In the genomic region with DNA sequence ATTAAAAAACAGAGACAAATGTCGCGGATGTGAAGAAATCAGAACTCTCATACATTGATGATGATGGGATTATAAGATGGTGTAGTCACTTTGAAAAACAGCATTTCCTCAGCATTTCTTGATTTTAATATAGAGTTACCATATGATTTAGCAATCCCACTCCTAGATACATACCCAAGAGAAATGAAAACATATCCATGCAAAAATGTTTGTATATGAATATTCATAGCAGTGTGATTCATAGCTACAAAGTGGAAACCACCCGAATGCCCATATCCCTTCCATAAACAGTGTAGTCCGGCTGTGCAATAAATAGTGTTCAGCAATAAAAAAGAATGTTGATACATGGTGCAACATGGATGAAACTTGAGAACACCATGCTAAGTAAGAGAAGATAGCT, we compare ENCODE assay signal across 22 cellular contexts.
"Had no signal": no experiment of that assay in that cellular context is flagged by ENCODE, and none has a peak within 500 bp of the region (broad histone marks: within the 10 kb centered on the region; RNA-seq: fewer than 3 reads in every experiment).

No MANE protein-coding gene starts in this region.

- H3K4me1 ChIP-seq: adrenal gland, esophagus muscularis mucosa, gastrocnemius medialis, left ventricle myocardium inferior, tibial nerve had no signal

- DNase-seq: activated CD4-positive, alpha-beta T cell treated with anti-CD3 and anti-CD28 coated beads, Interleukin-2, amount 10 ng/mL, durations not matched to agents 24 days and 14 days; activated CD4-positive, CD25-positive, alpha-beta regulatory T cell; activated CD8-positive, alpha-beta T cell treated with anti-CD3 and anti-CD28 coated beads, Interleukin-2, amount 10 ng/mL, durations not matched to agents 7 days and 5 days; activated naive CD4-positive, alpha-beta T cell treated with anti-CD3 and anti-CD28 coated beads, Interleukin-2, amount 10 ng/mL, durations not matched to agents 7 days and 5 days; activated T-cell treated with anti-CD3 and anti-CD28 coated beads, Interleukin-2, amount 50 U/mL, for 24 hours; adrenal gland; dermis blood vessel endothelial cell; effector memory CD4-positive, alpha-beta T cell; gastrocnemius medialis; head of caudate nucleus; kidney glomerular epithelial cell; left ventricle myocardium inferior; mammary epithelial cell; mucosa of descending colon; naive B cell; retina; stimulated activated CD4-positive, alpha-beta T cell treated with anti-CD3 and anti-CD28 coated beads, Interleukin-2, amount 100 ng/mL, for 24 hours; stimulated activated naive CD8-positive, alpha-beta T cell treated with anti-CD3 and anti-CD28 coated beads, Interleukin-15, Interleukin-2, amounts not matched to agents 100 U/mL and 50 U/mL, for 24 hours; T-helper 9 cell had no signal

- H3K4me3 Mint-ChIP-seq: activated CD4-positive, alpha-beta T cell treated with anti-CD3 and anti-CD28 coated beads, Interleukin-2, amount 10 ng/mL, durations not matched to agents 24 days and 14 days; activated CD8-positive, alpha-beta T cell treated with anti-CD3 and anti-CD28 coated beads, Interleukin-2, amount 10 ng/mL, durations not matched to agents 7 days and 5 days; activated naive CD4-positive, alpha-beta T cell treated with anti-CD3 and anti-CD28 coated beads, Interleukin-2, amount 10 ng/mL, durations not matched to agents 7 days and 5 days; activated T-cell treated with anti-CD3 and anti-CD28 coated beads, Interleukin-2, amount 50 U/mL, for 24 hours; naive B cell; neural crest cell had no signal

- H3K36me3 Mint-ChIP-seq: activated naive CD4-positive, alpha-beta T cell treated with anti-CD3 and anti-CD28 coated beads, Interleukin-2, amount 10 ng/mL, durations not matched to agents 7 days and 5 days had no signal

- H3K27me3 Mint-ChIP-seq: activated CD4-positive, alpha-beta T cell treated with anti-CD3 and anti-CD28 coated beads, Interleukin-2, amount 10 ng/mL, durations not matched to agents 24 days and 14 days; activated naive CD4-positive, alpha-beta T cell treated with anti-CD3 and anti-CD28 coated beads, Interleukin-2, amount 10 ng/mL, durations not matched to agents 7 days and 5 days; activated T-cell treated with anti-CD3 and anti-CD28 coated beads, Interleukin-2, amount 50 U/mL, for 24 hours; naive B cell had no signal

- H3K27ac Mint-ChIP-seq: activated CD4-positive, alpha-beta T cell treated with anti-CD3 and anti-CD28 coated beads, Interleukin-2, amount 10 ng/mL, durations not matched to agents 24 days and 14 days; activated CD8-positive, alpha-beta T cell treated with anti-CD3 and anti-CD28 coated beads, Interleukin-2, amount 10 ng/mL, durations not matched to agents 7 days and 5 days; activated naive CD4-positive, alpha-beta T cell treated with anti-CD3 and anti-CD28 coated beads, Interleukin-2, amount 10 ng/mL, durations not matched to agents 7 days and 5 days; activated T-cell treated with anti-CD3 and anti-CD28 coated beads, Interleukin-2, amount 50 U/mL, for 24 hours had no signal

- H3K4me3 ChIP-seq: adrenal gland, esophagus muscularis mucosa, gastrocnemius medialis, left ventricle myocardium inferior, mucosa of descending colon, tibial nerve had no signal

- H3K36me3 ChIP-seq: adrenal gland, gastrocnemius medialis had no signal

- H3K9me3 Mint-ChIP-seq: activated CD4-positive, alpha-beta T cell treated with anti-CD3 and anti-CD28 coated beads, Interleukin-2, amount 10 ng/mL, durations not matched to agents 24 days and 14 days; activated naive CD4-positive, alpha-beta T cell treated with anti-CD3 and anti-CD28 coated beads, Interleukin-2, amount 10 ng/mL, durations not matched to agents 7 days and 5 days; activated T-cell treated with anti-CD3 and anti-CD28 coated beads, Interleukin-2, amount 50 U/mL, for 24 hours; neural crest cell had no signal

- H3K9me3 ChIP-seq: adrenal gland, esophagus muscularis mucosa, gastrocnemius medialis, left ventricle myocardium inferior, mucosa of descending colon, tibial nerve had no signal

- H3K4me1 Mint-ChIP-seq: activated CD4-positive, alpha-beta T cell treated with anti-CD3 and anti-CD28 coated beads, Interleukin-2, amount 10 ng/mL, durations not matched to agents 24 days and 14 days; activated naive CD4-positive, alpha-beta T cell treated with anti-CD3 and anti-CD28 coated beads, Interleukin-2, amount 10 ng/mL, durations not matched to agents 7 days and 5 days; naive B cell had no signal

- H3K27ac ChIP-seq: adrenal gland, esophagus muscularis mucosa, gastrocnemius medialis, left ventricle myocardium inferior, tibial nerve had no signal

- H3K27me3 ChIP-seq: adrenal gland, esophagus muscularis mucosa, gastrocnemius medialis, tibial nerve had no signal
